In the genomic region with DNA sequence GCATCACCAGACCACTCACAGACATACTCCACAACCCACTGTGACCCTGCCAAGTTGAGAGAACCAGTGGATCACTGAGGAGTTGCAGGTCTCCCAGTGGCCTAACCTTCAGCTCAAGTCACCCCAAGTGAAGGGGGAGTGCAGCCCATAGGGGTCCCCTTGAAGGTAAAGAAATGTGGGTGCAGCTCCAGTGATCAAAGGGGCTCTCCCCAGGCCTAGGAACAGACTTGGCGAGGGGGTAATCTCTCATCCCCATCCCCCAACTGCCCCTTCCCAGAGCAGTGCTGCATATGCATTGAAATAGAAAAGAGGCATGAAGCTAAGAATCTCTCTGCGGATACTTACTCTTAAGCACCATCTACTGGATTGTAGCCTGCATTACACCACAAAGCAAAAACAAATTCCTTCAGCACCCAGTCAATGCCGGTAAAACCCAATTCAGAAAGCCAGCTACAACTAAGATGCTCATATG, we compare ENCODE assay signal across 9 cellular contexts. TPM values are rescaled to one million over a fixed set of nuclear protein-coding genes. Genes with fewer than 3 reads are reported as not detected.
DNase-seq lines count a peak whose midpoint lies in the region; ATAC-seq and TF ChIP-seq lines count a peak whose summit lies in the region.
"Had no signal": no experiment of that assay in that cellular context is flagged by ENCODE, and none has a peak within 500 bp of the region (broad histone marks: within the 10 kb centered on the region; RNA-seq: fewer than 3 reads in every experiment).

No MANE protein-coding gene starts in this region.

- H3K79me2 ChIP-seq in OCI-LY7 (ENCODE audit: insufficient read depth, low read depth, low read length): no peaks in the 10 kb centered on the region
- no peaks in the 10 kb centered on the region for H3K79me2 ChIP-seq in parathyroid adenoma

- H2AFZ ChIP-seq in OCI-LY7 (ENCODE audit: low read length) (no peak overlapping the region), parathyroid adenoma (no peak overlapping the region)

- no peak overlapping the region for H3K4me3 Mint-ChIP-seq in activated CD4-positive, alpha-beta T cell treated with anti-CD3 and anti-CD28 coated beads, Interleukin-2, amount 10 ng/mL, durations not matched to agents 24 days and 14 days
- H3K4me3 Mint-ChIP-seq in stimulated activated effector memory CD8-positive, alpha-beta T cell treated with anti-CD3 and anti-CD28 coated beads, Interleukin-12 subunit alpha, Interleukin-12 subunit beta, amount 100 ng/mL, for 72 hours: no peak overlapping the region
- H3K4me3 Mint-ChIP-seq: central memory CD8-positive, alpha-beta T cell had no signal

- H3K9me3 ChIP-seq in OCI-LY7 (ENCODE audit: low read length) (no peaks in the 10 kb centered on the region), parathyroid adenoma (ENCODE audit: control insufficient read depth, low read length) (no peaks in the 10 kb centered on the region)
- H3K9me3 ChIP-seq in effector memory CD4-positive, alpha-beta T cell (ENCODE audit: control insufficient read depth, low read length): no peaks in the 10 kb centered on the region

- H3K4me1 ChIP-seq in OCI-LY7 (ENCODE audit: insufficient read depth, low read length, poor library complexity, severe bottlenecking) (no peaks in the 10 kb centered on the region), parathyroid adenoma (no peaks in the 10 kb centered on the region)
- H3K4me1 ChIP-seq in effector memory CD4-positive, alpha-beta T cell (ENCODE audit: control insufficient read depth, insufficient read depth, low read length, poor library complexity, severe bottlenecking): peaks cover 3% of the 10 kb centered on the region

- H3K9me2 ChIP-seq in OCI-LY7 (ENCODE audit: insufficient read depth, low read length): no peaks in the 10 kb centered on the region

- H3K9ac ChIP-seq in parathyroid adenoma: no peak overlapping the region

- TF ChIP-seq CTCF in OCI-LY7 (conservative IDR thresholded peaks at IDR 0.05; ENCODE audit: low read length) (peak; percentile 68), parathyroid adenoma (IDR thresholded peaks at IDR 0.05) (peak; percentile 45)

- intact Hi-C loops in activated CD4-positive, alpha-beta T cell treated with anti-CD3 and anti-CD28 coated beads, Interleukin-2, amount 10 ng/mL, durations not matched to agents 24 days and 14 days (cut with micrococcal nuclease): loop anchor here (1.0 kb wide), 1 partner anchor 175 kb away; no protein-coding TSS in a partner anchor
- intact Hi-C loops in OCI-LY7 (cut with micrococcal nuclease; ENCODE audit: unreplicated experiment): no loop called here

- no peaks in the 10 kb centered on the region for H3K27me3 ChIP-seq in parathyroid adenoma (ENCODE audit: control insufficient read depth, insufficient read depth, low read length)
- no peaks in the 10 kb centered on the region for H3K27me3 ChIP-seq in effector memory CD4-positive, alpha-beta T cell (replicated peaks; ENCODE audit: control insufficient read depth, insufficient read depth, low read length, poor library complexity, severe bottlenecking)

- H3K9me3 Mint-ChIP-seq in activated CD4-positive, alpha-beta T cell treated with anti-CD3 and anti-CD28 coated beads, Interleukin-2, amount 10 ng/mL, durations not matched to agents 24 days and 14 days: no peaks in the 10 kb centered on the region
- H3K9me3 Mint-ChIP-seq in stimulated activated effector memory CD8-positive, alpha-beta T cell treated with anti-CD3 and anti-CD28 coated beads, Interleukin-12 subunit alpha, Interleukin-12 subunit beta, amount 100 ng/mL, for 72 hours: no peaks in the 10 kb centered on the region
- H3K9me3 Mint-ChIP-seq: central memory CD8-positive, alpha-beta T cell had no signal

- CTCF ChIA-PET in OCI-LY7 (lab: Charles Lee; ENCODE audit: unreplicated experiment): interaction anchor here (0.5 kb wide), 1 partner anchor 1452 kb away, joined by 3 read pairs; no protein-coding TSS in a partner anchor

- H3K36me3 ChIP-seq in OCI-LY7 (ENCODE audit: insufficient read depth, low read length) (no peaks in the 10 kb centered on the region), parathyroid adenoma (ENCODE audit: control insufficient read depth, insufficient read depth, low read length) (no peaks in the 10 kb centered on the region)
- no peaks in the 10 kb centered on the region for H3K36me3 ChIP-seq in effector memory CD4-positive, alpha-beta T cell (ENCODE audit: control insufficient read depth, insufficient read depth, low read length)

- ATAC-seq in HG02678 (IDR thresholded peaks at IDR 0.05; ENCODE audit: unreplicated experiment): peak; percentile 60
- peak; percentile 55 for ATAC-seq in esophagus mucosa
- ATAC-seq in stimulated activated effector memory CD8-positive, alpha-beta T cell treated with anti-CD3 and anti-CD28 coated beads, Interleukin-12 subunit alpha, Interleukin-12 subunit beta, amount 100 ng/mL, for 72 hours: no peak

- no peaks in the 10 kb centered on the region for H3K36me3 Mint-ChIP-seq in activated CD4-positive, alpha-beta T cell treated with anti-CD3 and anti-CD28 coated beads, Interleukin-2, amount 10 ng/mL, durations not matched to agents 24 days and 14 days (ENCODE audit: low read depth)
- no peaks in the 10 kb centered on the region for H3K36me3 Mint-ChIP-seq in stimulated activated effector memory CD8-positive, alpha-beta T cell treated with anti-CD3 and anti-CD28 coated beads, Interleukin-12 subunit alpha, Interleukin-12 subunit beta, amount 100 ng/mL, for 72 hours

- BruUV-seq in OCI-LY7 (replicated peaks; lab: Mats Ljungman, UMichigan): no TSS peak

- no peak overlapping the region for H3K27ac Mint-ChIP-seq in activated CD4-positive, alpha-beta T cell treated with anti-CD3 and anti-CD28 coated beads, Interleukin-2, amount 10 ng/mL, durations not matched to agents 24 days and 14 days
- H3K27ac Mint-ChIP-seq in stimulated activated effector memory CD8-positive, alpha-beta T cell treated with anti-CD3 and anti-CD28 coated beads, Interleukin-12 subunit alpha, Interleukin-12 subunit beta, amount 100 ng/mL, for 72 hours: no peak overlapping the region

- POLR2A ChIA-PET in OCI-LY7 (lab: Charles Lee): no interaction called here

- no peaks in the 10 kb centered on the region for H3K4me1 Mint-ChIP-seq in activated CD4-positive, alpha-beta T cell treated with anti-CD3 and anti-CD28 coated beads, Interleukin-2, amount 10 ng/mL, durations not matched to agents 24 days and 14 days
- no peaks in the 10 kb centered on the region for H3K4me1 Mint-ChIP-seq in stimulated activated effector memory CD8-positive, alpha-beta T cell treated with anti-CD3 and anti-CD28 coated beads, Interleukin-12 subunit alpha, Interleukin-12 subunit beta, amount 100 ng/mL, for 72 hours

- H3K4me3 ChIP-seq in OCI-LY7 (ENCODE audit: low read depth, low read length, poor library complexity, severe bottlenecking) (no peak overlapping the region), parathyroid adenoma (ENCODE audit: low read depth, low read length) (no peak overlapping the region)
- H3K4me3 ChIP-seq in effector memory CD4-positive, alpha-beta T cell (ENCODE audit: insufficient read depth, low read depth, low read length, poor library complexity, severe bottlenecking): no peak overlapping the region

- H3K4me2 ChIP-seq in OCI-LY7 (ENCODE audit: low read length) (no peak overlapping the region), parathyroid adenoma (ENCODE audit: low read length) (no peak overlapping the region)

- peak; percentile 63 for DNase-seq in activated CD4-positive, alpha-beta T cell treated with anti-CD3 and anti-CD28 coated beads, Interleukin-2, amount 10 ng/mL, durations not matched to agents 24 days and 14 days
- DNase-seq in activated CD4-positive, alpha-beta T cell treated with anti-CD3 and anti-CD28 coated beads, Interleukin-2, amount 50 U/mL, for 1 hour: no peak
- peak; percentile 28 for DNase-seq in OCI-LY7 (ENCODE audit: low spot score)
- DNase-seq in effector memory CD4-positive, alpha-beta T cell: no peak
- DNase-seq in stimulated activated effector memory CD8-positive, alpha-beta T cell treated with anti-CD3 and anti-CD28 coated beads, Interleukin-12 subunit alpha, Interleukin-12 subunit beta, amount 100 ng/mL, for 72 hours (ENCODE audit: low spot score in 2 of 2): no peak

- H3K27ac ChIP-seq in OCI-LY7 (ENCODE audit: low read depth, low read length, poor library complexity, severe bottlenecking) (no peak overlapping the region), parathyroid adenoma (no peak overlapping the region)
- H3K27ac ChIP-seq in effector memory CD4-positive, alpha-beta T cell (ENCODE audit: insufficient read depth, low read length, poor library complexity, severe bottlenecking): no peak overlapping the region

- H4K20me1 ChIP-seq in OCI-LY7 (ENCODE audit: insufficient read depth, low read length): no peaks in the 10 kb centered on the region

- H3K27me3 Mint-ChIP-seq in activated CD4-positive, alpha-beta T cell treated with anti-CD3 and anti-CD28 coated beads, Interleukin-2, amount 10 ng/mL, durations not matched to agents 24 days and 14 days: no peaks in the 10 kb centered on the region
- H3K27me3 Mint-ChIP-seq: central memory CD8-positive, alpha-beta T cell had no signal

RNA-seq across cellular contexts. Expression of a gene that starts 27.0 kb away (rescaled TPM):
- total RNA-seq in activated CD4-positive, alpha-beta T cell treated with anti-CD3 and anti-CD28 coated beads, Interleukin-2, amount 10 ng/mL, durations not matched to agents 24 days and 14 days: 1.8 and 2.0 TPM in 2 replicates
- total RNA-seq in OCI-LY7 (2014; rRNA removed; shearing (Covaris generic)): 0.35 and 0.41 TPM in 2 replicates
- total RNA-seq in OCI-LY7 (2022) (0.17 and 0.46 TPM in 2 replicates), esophagus mucosa (0.84 TPM)

Comparison
In these comparisons a context has a peak if more than half of its experiments do, and no peak if none do; other contexts are left out.
1. DNase-seq: peak in activated CD4-positive, alpha-beta T cell treated with anti-CD3 and anti-CD28 coated beads, Interleukin-2, amount 10 ng/mL, durations not matched to agents 24 days and 14 days (single experiment) and OCI-LY7 (single experiment); none in activated CD4-positive, alpha-beta T cell treated with anti-CD3 and anti-CD28 coated beads, Interleukin-2, amount 50 U/mL, for 1 hour (single experiment), effector memory CD4-positive, alpha-beta T cell (0 of 3) and stimulated activated effector memory CD8-positive, alpha-beta T cell treated with anti-CD3 and anti-CD28 coated beads, Interleukin-12 subunit alpha, Interleukin-12 subunit beta, amount 100 ng/mL, for 72 hours (0 of 2).